ENCODE assay signal across 11 cellular contexts in the genomic region with DNA sequence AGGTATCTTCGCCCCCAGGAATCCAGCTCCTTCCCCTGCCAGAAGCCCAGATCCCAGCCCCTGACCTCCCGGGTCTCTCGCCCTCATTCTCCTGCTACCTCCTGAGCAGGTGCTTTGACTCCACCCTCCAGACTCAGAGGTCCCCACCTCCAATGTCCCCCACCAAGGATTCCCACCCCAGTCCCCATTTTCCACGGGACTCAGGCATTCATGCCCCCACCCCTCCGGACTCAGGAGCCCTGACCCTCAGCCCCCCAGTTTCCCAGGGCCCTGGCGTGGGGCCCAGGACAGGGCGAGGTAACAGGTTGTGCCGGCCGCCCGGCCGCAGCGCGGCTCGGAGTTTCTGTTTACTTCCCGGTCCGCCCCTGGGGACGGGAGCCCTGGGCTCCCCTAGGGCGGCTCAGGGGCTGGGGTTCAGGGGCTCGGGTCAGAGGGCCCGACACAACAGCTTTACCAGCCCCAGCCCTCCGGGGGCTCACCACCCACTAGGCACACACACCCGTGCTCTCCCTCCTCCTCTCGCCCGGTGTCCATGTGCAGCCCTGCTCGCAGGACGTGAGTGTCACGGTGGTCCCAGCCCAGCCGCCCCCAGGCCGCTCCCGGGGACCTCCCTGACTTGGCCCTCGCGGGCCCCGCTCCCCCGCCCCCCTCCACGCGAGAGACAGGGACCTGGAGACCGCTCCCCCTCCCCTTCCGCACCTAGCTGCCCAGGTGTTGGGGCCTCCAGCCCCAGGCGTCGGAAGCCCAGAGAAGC. TPM values are rescaled to one million over a fixed set of nuclear protein-coding genes. Genes with fewer than 3 reads are reported as not detected.
DNase-seq lines count a peak whose midpoint lies in the region; ATAC-seq and TF ChIP-seq lines count a peak whose summit lies in the region.
"Had no signal": no experiment of that assay in that cellular context is flagged by ENCODE, and none has a peak within 500 bp of the region (broad histone marks: within the 10 kb centered on the region; RNA-seq: fewer than 3 reads in every experiment).

No MANE protein-coding gene starts in this region.

- H3K4me1 Mint-ChIP-seq in H9: peaks cover 28 to 32% of the 10 kb centered on the region in 2 experiments
- peaks cover 19% of the 10 kb centered on the region for H3K4me1 Mint-ChIP-seq in central memory CD8-positive, alpha-beta T cell
- H3K4me1 Mint-ChIP-seq in neural progenitor cell: peaks cover 12% of the 10 kb centered on the region

- peak overlapping the region; percentile 31 for H3K18ac ChIP-seq in H9 (ENCODE audit: insufficient read length, low read depth, low read length)

- H2BK20ac ChIP-seq in H9 (ENCODE audit: low read depth, low read length, poor library complexity, severe bottlenecking): no peak overlapping the region

- no peak overlapping the region for H4K8ac ChIP-seq in H9 (replicated peaks; ENCODE audit: insufficient read length, low read depth, low read length)

- DNase-seq in H9 (no peak), neural progenitor cell (ENCODE audit: low spot score) (no peak), AML-193 (lab: John Stamatoyannopoulos, UW) (no peak)
- no peak for DNase-seq in central memory CD8-positive, alpha-beta T cell (ENCODE audit: low spot score in 2 of 2)
- DNase-seq: activated CD4-positive, alpha-beta T cell treated with anti-CD3 and anti-CD28 coated beads, Interleukin-2, amount 10 ng/mL, durations not matched to agents 24 days and 14 days; NCI-H1694; stimulated activated CD8-positive, alpha-beta memory T cell treated with anti-CD3 and anti-CD28 coated beads, Interleukin-4, amount 100 ng/mL, for 48 hours had no signal

- no peak overlapping the region for H2BK5ac ChIP-seq in H9 (ENCODE audit: insufficient read length, low read length)

- no peak overlapping the region for H3K23ac ChIP-seq in H9 (ENCODE audit: insufficient read length, low read depth, low read length)

- TF ChIP-seq CTCF in H9 (conservative IDR thresholded peaks at IDR 0.05) (no peak), neural progenitor cell (IDR thresholded peaks at IDR 0.05) (no peak)

- H3K27ac Mint-ChIP-seq in H9 (peak overlapping the region in 1 of 3 experiments; percentile 15; a peak in 1 of 7 replicates), neural progenitor cell (no peak overlapping the region)
- no peak overlapping the region for H3K27ac Mint-ChIP-seq in central memory CD8-positive, alpha-beta T cell (ENCODE audit: low read depth)
- H3K27ac Mint-ChIP-seq: activated CD4-positive, alpha-beta T cell treated with anti-CD3 and anti-CD28 coated beads, Interleukin-2, amount 10 ng/mL, durations not matched to agents 24 days and 14 days had no signal

- H3K9me3 Mint-ChIP-seq in H9 (no peaks in the 10 kb centered on the region), neural progenitor cell (no peaks in the 10 kb centered on the region)
- no peaks in the 10 kb centered on the region for H3K9me3 Mint-ChIP-seq in central memory CD8-positive, alpha-beta T cell
- H3K9me3 Mint-ChIP-seq: activated CD4-positive, alpha-beta T cell treated with anti-CD3 and anti-CD28 coated beads, Interleukin-2, amount 10 ng/mL, durations not matched to agents 24 days and 14 days had no signal

- no peak for ATAC-seq in central memory CD8-positive, alpha-beta T cell (replicated peaks; ENCODE audit: extremely low read depth, poor library complexity, severe bottlenecking)
- no peak for ATAC-seq in GM21786 (IDR thresholded peaks at IDR 0.05; ENCODE audit: unreplicated experiment)
- ATAC-seq in HG03469 (IDR thresholded peaks at IDR 0.05; ENCODE audit: unreplicated experiment): no peak

- no peaks in the 10 kb centered on the region for H3K79me2 ChIP-seq in H9 (ENCODE audit: insufficient read depth, low read length)
- H3K79me2 ChIP-seq in neural progenitor cell (ENCODE audit: low read depth): no peaks in the 10 kb centered on the region

- H3K23me2 ChIP-seq in H9 (ENCODE audit: insufficient read length, low read depth, low read length, poor library complexity, severe bottlenecking): peaks cover 7% of the 10 kb centered on the region

- H3K36me3 Mint-ChIP-seq in H9 (ENCODE audit: insufficient read depth in 1 of 3, low read depth in 3 of 3) (peaks cover 3 to 5% (median 3%) of the 10 kb centered on the region in 3 experiments; a peak in 4 of 7 replicates), neural progenitor cell (peaks cover 1% of the 10 kb centered on the region)
- H3K36me3 Mint-ChIP-seq in central memory CD8-positive, alpha-beta T cell (ENCODE audit: insufficient read depth): peaks cover 3% of the 10 kb centered on the region

- H2AFZ ChIP-seq in H9 (ENCODE audit: low read length) (no peak overlapping the region), neural progenitor cell (replicated peaks) (no peak overlapping the region)

- H2BK120ac ChIP-seq in H9 (ENCODE audit: low read depth, low read length, poor library complexity, severe bottlenecking): no peak overlapping the region

- H4K91ac ChIP-seq in H9 (ENCODE audit: insufficient read length, low read depth, low read length): no peak overlapping the region

- H3K4me3 ChIP-seq in neural progenitor cell: no peak overlapping the region

- H3K4me2 ChIP-seq in H9 (ENCODE audit: insufficient read depth, insufficient read length, low read length) (peak overlapping the region; percentile 78), neural progenitor cell (peak overlapping the region; percentile 4)

- H3K4me1 ChIP-seq in H9 (ENCODE audit: insufficient read depth, low read length) (no peaks in the 10 kb centered on the region; the same call in 1 of the 2 replicates), neural progenitor cell (peaks cover 4% of the 10 kb centered on the region)
- H3K4me1 ChIP-seq: ascending aorta had no signal

- H3K27me3 ChIP-seq in H9 (ENCODE audit: insufficient read depth, low read length): no peaks in the 10 kb centered on the region
- H3K27me3 ChIP-seq in neural progenitor cell: peaks cover 90% of the 10 kb centered on the region

- no peak overlapping the region for H2AK5ac ChIP-seq in H9 (ENCODE audit: insufficient read length, low read length)

- no peak overlapping the region for H3T11ph ChIP-seq in H9 (ENCODE audit: low read length)

- H4K20me1 ChIP-seq in H9 (ENCODE audit: control insufficient read depth, insufficient read depth, insufficient read length) (peaks cover 3% of the 10 kb centered on the region), neural progenitor cell (ENCODE audit: low read depth) (peaks cover 3% of the 10 kb centered on the region)

- no peak overlapping the region for H3K4ac ChIP-seq in H9 (ENCODE audit: low read depth, low read length)

- H3K79me1 ChIP-seq in H9 (ENCODE audit: insufficient read depth, low read depth, low read length, poor library complexity, severe bottlenecking): no peaks in the 10 kb centered on the region

- no peaks in the 10 kb centered on the region for H3K36me3 ChIP-seq in neural progenitor cell
- H3K36me3 ChIP-seq: ascending aorta had no signal

- H3K27ac ChIP-seq in H9 (ENCODE audit: insufficient read length, low read depth, low read length) (no peak overlapping the region), neural progenitor cell (no peak overlapping the region)
- H3K27ac ChIP-seq: ascending aorta had no signal

- no peak overlapping the region for H3K56ac ChIP-seq in H9 (ENCODE audit: insufficient read length, low read depth, low read length)

- H3K4me3 Mint-ChIP-seq in H9 (peak overlapping the region; percentile 66 to 79), neural progenitor cell (peak overlapping the region; percentile 52)
- peak overlapping the region; percentile 36 for H3K4me3 Mint-ChIP-seq in central memory CD8-positive, alpha-beta T cell

- H3K9me3 ChIP-seq in H9 (ENCODE audit: control insufficient read depth, low read depth, low read length): no peaks in the 10 kb centered on the region
- no peaks in the 10 kb centered on the region for H3K9me3 ChIP-seq in neural progenitor cell (ENCODE audit: low read depth)
- H3K9me3 ChIP-seq: ascending aorta had no signal

- H2BK15ac ChIP-seq in H9 (ENCODE audit: low read depth, low read length): no peak overlapping the region

- peak overlapping the region; percentile 10 for H3K9ac ChIP-seq in H9 (ENCODE audit: extremely low read depth, insufficient read length, low read length)
- H3K9ac ChIP-seq in neural progenitor cell: no peak overlapping the region

- no CpG with 5 or more reads among the region's 40 CpGs for WGBS in H9 (ENCODE audit: extremely low coverage, insufficient read length, low lambda C conversion rate)

- H3K14ac ChIP-seq in H9 (ENCODE audit: insufficient read depth, low read length): peak overlapping the region; percentile 77; the same call in 1 of the 2 replicates

- no peak overlapping the region for H2BK12ac ChIP-seq in H9 (ENCODE audit: insufficient read length, low read depth, low read length)

- H3F3A ChIP-seq in neural progenitor cell (ENCODE audit: low read depth): peaks cover 4% of the 10 kb centered on the region

- H4K5ac ChIP-seq in H9 (ENCODE audit: insufficient read length, low read depth, low read length): no peak overlapping the region

- H3K27me3 Mint-ChIP-seq in H9 (ENCODE audit: low read depth): peaks cover 42% of the 10 kb centered on the region
- H3K27me3 Mint-ChIP-seq in central memory CD8-positive, alpha-beta T cell: peaks cover 90% of the 10 kb centered on the region
- peaks cover 66% of the 10 kb centered on the region for H3K27me3 Mint-ChIP-seq in neural progenitor cell (ENCODE audit: insufficient read depth, low read depth)

RNA-seq across cellular contexts. Expression of a gene that starts 0.6 kb away (rescaled TPM):
- 13.5 TPM in 2 replicates for total RNA-seq in H9 (2021)
- total RNA-seq in neural progenitor cell (ENCODE audit: low replicate concordance): 0.12 TPM in 1 of 2 replicates, not detected in the other
- total RNA-seq: ascending aorta had no signal

RNA-seq across cellular contexts. Expression of a gene that starts 10.2 kb away (rescaled TPM):
- total RNA-seq in H9 (2021): 13.5 and 14.2 TPM in 2 replicates
- total RNA-seq in neural progenitor cell (ENCODE audit: low replicate concordance): 0.58 and 0.62 TPM in 2 replicates
- total RNA-seq: RPMI7951 had no signal

RNA-seq across cellular contexts. Expression of a gene that starts 12.3 kb away (rescaled TPM):
- total RNA-seq in H9 (2021) (65.7 and 68.2 TPM in 2 replicates), neural progenitor cell (ENCODE audit: low replicate concordance) (16.6 and 28.6 TPM in 2 replicates)

RNA-seq across cellular contexts. Expression of a gene that starts 12.4 kb away (rescaled TPM):
- total RNA-seq in H9 (2021): 61.1 and 61.3 TPM in 2 replicates
- total RNA-seq in neural progenitor cell (ENCODE audit: low replicate concordance): 1.6 and 15.7 TPM in 2 replicates

RNA-seq across cellular contexts. Expression of a gene that starts 16.0 kb away (rescaled TPM):
- total RNA-seq in H9 (2021) (147 and 148 TPM in 2 replicates), neural progenitor cell (ENCODE audit: low replicate concordance) (6.7 and 14.3 TPM in 2 replicates)

Comparison
In these comparisons a context has a peak if more than half of its experiments do, and no peak if none do; other contexts are left out.
1. RNA of a gene that starts 0.6 kb away (total RNA-seq): 13.5 TPM in H9; 0.12 TPM in neural progenitor cell; every median in the first group is over 10 times any median in the second.
2. Peak in every context shown above with its lines, with median percentiles within 50 percentile points of each other: H3K4me3 Mint-ChIP-seq.